ENCODE assay signal across 12 cellular contexts in the genomic region with DNA sequence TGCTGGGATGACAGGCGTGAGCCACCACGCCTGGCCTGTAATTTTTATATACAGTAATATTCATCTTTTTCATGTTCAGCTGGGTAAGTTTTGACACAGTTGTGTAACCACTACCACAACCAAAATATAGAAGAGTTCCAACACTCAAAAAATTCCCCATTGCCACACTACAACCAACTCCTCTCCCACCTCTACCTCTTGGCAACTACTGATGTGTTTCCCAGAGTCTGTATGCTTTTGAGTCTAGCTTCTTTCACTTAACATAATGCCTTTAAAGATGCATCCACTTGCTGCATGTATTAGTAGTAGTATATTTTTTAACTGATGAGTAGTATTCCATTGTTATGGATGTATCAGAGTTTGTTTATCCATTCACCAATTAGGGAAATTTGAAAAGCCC.
DNase-seq lines count a peak whose midpoint lies in the region; ATAC-seq and FAIRE-seq lines count a peak whose summit lies in the region.
"Had no signal": no experiment of that assay in that cellular context is flagged by ENCODE, and none has a peak within 500 bp of the region (broad histone marks: within the 10 kb centered on the region; RNA-seq: fewer than 3 reads in every experiment).

No MANE protein-coding gene starts in this region.

- no peaks in the 10 kb centered on the region for H3K9me3 Mint-ChIP-seq in activated T-helper 17 cell treated with anti-CD3 and anti-CD28 coated beads, Interleukin-2, amount 50 U/mL, for 72 hours

- ATAC-seq in GM18511 (IDR thresholded peaks at IDR 0.05; ENCODE audit: unreplicated experiment) = peak; percentile 51
- peak; percentile 35 for ATAC-seq in GM19467 (IDR thresholded peaks at IDR 0.05; ENCODE audit: unreplicated experiment)
- ATAC-seq in HG03066 (IDR thresholded peaks at IDR 0.05; ENCODE audit: low read depth, unreplicated experiment) = peak; percentile 32
- peak; percentile 77 for ATAC-seq in activated T-helper 17 cell treated with anti-CD3 and anti-CD28 coated beads, Interleukin-2, amount 50 U/mL, for 72 hours (replicated peaks)

- no peak overlapping the region for H2BK5ac ChIP-seq in trophoblast cell (ENCODE audit: low read depth, low read length, poor library complexity)

- H3K14ac ChIP-seq in trophoblast cell (ENCODE audit: low read length) = no peak overlapping the region

- no peaks in the 10 kb centered on the region for H3K9me3 ChIP-seq in trophoblast cell (ENCODE audit: insufficient read depth, low read depth, low read length)
- H3K9me3 ChIP-seq: transverse colon had no signal

- no peak overlapping the region for H3K18ac ChIP-seq in trophoblast cell (ENCODE audit: low read length)

- no peaks in the 10 kb centered on the region for H3K79me1 ChIP-seq in trophoblast cell (ENCODE audit: low read length)

- H2AK5ac ChIP-seq in trophoblast cell (ENCODE audit: low read length) = no peak overlapping the region

- FAIRE-seq in frontal cortex (lab: Jason Lieb, UNC) = no peak

- no peak overlapping the region for H4K91ac ChIP-seq in trophoblast cell (ENCODE audit: low read depth, low read length)

- H3K4me1 Mint-ChIP-seq in activated T-helper 17 cell treated with anti-CD3 and anti-CD28 coated beads, Interleukin-2, amount 50 U/mL, for 72 hours = peaks cover 39% of the 10 kb centered on the region

- peak overlapping the region; percentile 84 for H3K4me3 Mint-ChIP-seq in activated T-helper 17 cell treated with anti-CD3 and anti-CD28 coated beads, Interleukin-2, amount 50 U/mL, for 72 hours

- no peak overlapping the region for H2AFZ ChIP-seq in trophoblast cell (ENCODE audit: insufficient read depth, low read length, poor library complexity)

- no peak overlapping the region for H2BK120ac ChIP-seq in trophoblast cell (ENCODE audit: insufficient read depth, low read length, poor library complexity)

- H3K79me2 ChIP-seq in trophoblast cell (ENCODE audit: control insufficient read depth, insufficient read depth, low read length, poor library complexity) = no peaks in the 10 kb centered on the region

- no CpG with 5 or more reads among the region's 2 CpGs for WGBS in trophoblast cell (ENCODE audit: extremely low coverage, insufficient coverage, insufficient read length)

- H3K27me3 ChIP-seq in trophoblast cell (ENCODE audit: insufficient read depth, low read length) = no peaks in the 10 kb centered on the region
- H3K27me3 ChIP-seq: transverse colon had no signal

- H3K4me2 ChIP-seq in trophoblast cell (ENCODE audit: low read length) = no peak overlapping the region

- H3K36me3 ChIP-seq in trophoblast cell (ENCODE audit: control insufficient read depth in 1 of 2, insufficient read depth in 2 of 2, low read length in 2 of 2) = no peaks in the 10 kb centered on the region
- H3K36me3 ChIP-seq: transverse colon had no signal

- DNase-seq in NCI-H526 (lab: John Stamatoyannopoulos, UW) (no peak), trophoblast cell (no peak), frontal cortex (ENCODE audit: low spot score in 2 of 2) (no peak), NCI-H82 treated with DMSO at 0.1 percent for 48 hours (lab: John Stamatoyannopoulos, UW; ENCODE audit: unreplicated experiment) (no peak)
- DNase-seq: midbrain, NCI-H345, T1000, transverse colon had no signal

- peaks cover 11% of the 10 kb centered on the region for H3K36me3 Mint-ChIP-seq in activated T-helper 17 cell treated with anti-CD3 and anti-CD28 coated beads, Interleukin-2, amount 50 U/mL, for 72 hours (ENCODE audit: low read depth)

- H3K27me3 Mint-ChIP-seq in activated T-helper 17 cell treated with anti-CD3 and anti-CD28 coated beads, Interleukin-2, amount 50 U/mL, for 72 hours = no peaks in the 10 kb centered on the region

- no peak overlapping the region for H3K4ac ChIP-seq in trophoblast cell (ENCODE audit: low read depth, low read length)

- H3K23ac ChIP-seq in trophoblast cell (ENCODE audit: low read length) = no peak overlapping the region

- H3K4me1 ChIP-seq in trophoblast cell (ENCODE audit: control insufficient read depth in 1 of 2, insufficient read depth in 2 of 2, low read length in 2 of 2) = no peaks in the 10 kb centered on the region

- H3K27ac ChIP-seq in trophoblast cell (ENCODE audit: low read depth, low read length) = no peak overlapping the region
- H3K27ac ChIP-seq: transverse colon had no signal

- H4K8ac ChIP-seq in trophoblast cell (ENCODE audit: low read depth, low read length) = no peak overlapping the region

- peak overlapping the region; percentile 91 for H3K27ac Mint-ChIP-seq in activated T-helper 17 cell treated with anti-CD3 and anti-CD28 coated beads, Interleukin-2, amount 50 U/mL, for 72 hours

- no peak overlapping the region for H4K12ac ChIP-seq in trophoblast cell (ENCODE audit: low read depth, low read length)

- no peak overlapping the region for H3K4me3 ChIP-seq in trophoblast cell (ENCODE audit: low read depth, low read length)
- H3K4me3 ChIP-seq: transverse colon had no signal

- H3K9ac ChIP-seq in trophoblast cell (ENCODE audit: low read length) = no peak overlapping the region

- H2BK12ac ChIP-seq in trophoblast cell (ENCODE audit: low read length) = no peak overlapping the region
